8 cellular contexts compared by ENCODE assay signal in genomic region chr13:95404141-95404882, GRCh38.
A peak's percentile ranks its signal among the peaks of the same experiment; 100 is the strongest.
DNase-seq lines count a peak whose midpoint lies in the region; ATAC-seq and TF ChIP-seq lines count a peak whose summit lies in the region.

No MANE protein-coding gene starts in this region.

- H3K4me1 ChIP-seq in GM23248 (ENCODE audit: insufficient read depth) (no peaks in the 10 kb centered on the region), KMS-11 (ENCODE audit: low read depth, poor library complexity, severe bottlenecking) (no peaks in the 10 kb centered on the region), SJSA1 (replicated peaks) (no peaks in the 10 kb centered on the region; the same call in 1 of the 2 replicates), gastroesophageal sphincter (peaks cover 0 to 13% (median 0%) of the 10 kb centered on the region in 3 donors), neuronal stem cell (ENCODE audit: control insufficient read depth in 2 of 2, insufficient read depth in 1 of 2, low read depth in 1 of 2, low read length in 2 of 2) (peaks cover 0 to 3% of the 10 kb centered on the region in 2 donors), stomach smooth muscle (ENCODE audit: control insufficient read depth, insufficient read depth, low read length) (peaks cover 9% of the 10 kb centered on the region)

- H3K9ac ChIP-seq in GM23248 (no peak overlapping the region), KMS-11 (no peak overlapping the region), neuronal stem cell (ENCODE audit: low read depth, low read length, poor library complexity) (no peak overlapping the region), stomach smooth muscle (ENCODE audit: low read length in 2 of 2) (peak overlapping the region; percentile 44 to 55)

- H3K4ac ChIP-seq in neuronal stem cell (ENCODE audit: low read length), result no peak overlapping the region

- no peak overlapping the region for H2AK5ac ChIP-seq in neuronal stem cell (ENCODE audit: low read depth, low read length)

- no peaks in the 10 kb centered on the region for H3K9me2 ChIP-seq in GM23248 (ENCODE audit: insufficient read depth)

- H2AFZ ChIP-seq in GM23248 (peak overlapping the region; percentile 35; the same call in 1 of the 2 replicates), KMS-11 (ENCODE audit: low read depth) (no peak overlapping the region; the same call in 1 of the 2 replicates), neuronal stem cell (ENCODE audit: low read length) (peak overlapping the region; percentile 68)

- H3K27ac ChIP-seq in GM23248, result no peak overlapping the region
- H3K27ac ChIP-seq in KMS-11, result no peak overlapping the region
- H3K27ac ChIP-seq in SJSA1, result no peak overlapping the region
- no peak overlapping the region for H3K27ac ChIP-seq in gastroesophageal sphincter
- H3K27ac ChIP-seq in neuronal stem cell (replicated peaks; ENCODE audit: low read length), result peak overlapping the region; percentile 59
- H3K27ac ChIP-seq in stomach smooth muscle (ENCODE audit: low read length), result no peak overlapping the region

- H2BK15ac ChIP-seq in neuronal stem cell (ENCODE audit: low read length), result no peak overlapping the region

- H3K79me2 ChIP-seq in GM23248 (ENCODE audit: insufficient read depth) (no peaks in the 10 kb centered on the region), KMS-11 (ENCODE audit: insufficient read depth, low read depth) (no peaks in the 10 kb centered on the region)

- H3K27me3 ChIP-seq in GM23248 (replicated peaks; ENCODE audit: insufficient read depth), result no peaks in the 10 kb centered on the region; the same call in 1 of the 2 replicates
- H3K27me3 ChIP-seq in KMS-11 (ENCODE audit: insufficient read depth, low read depth), result no peaks in the 10 kb centered on the region
- H3K27me3 ChIP-seq in SJSA1 (replicated peaks), result no peaks in the 10 kb centered on the region
- peaks cover 18% of the 10 kb centered on the region for H3K27me3 ChIP-seq in gastroesophageal sphincter
- peaks cover 0 to 2% (median 0%) of the 10 kb centered on the region in 3 experiments for H3K27me3 ChIP-seq in neuronal stem cell (ENCODE audit: control insufficient read depth in 3 of 3, insufficient read depth in 3 of 3, low read depth in 1 of 3, low read length in 3 of 3)
- H3K27me3 ChIP-seq in stomach smooth muscle (ENCODE audit: control insufficient read depth in 1 of 2, insufficient read depth in 2 of 2, low read length in 2 of 2), result no peaks in the 10 kb centered on the region

- H3K4me3 ChIP-seq in GM23248 (peak overlapping the region; percentile 43), KMS-11 (IDR thresholded peaks at IDR 0.05; ENCODE audit: insufficient read depth, low read depth, low read length) (no peak overlapping the region), SJSA1 (no peak overlapping the region), gastroesophageal sphincter (peak overlapping the region; percentile 12 to 42), neuronal stem cell (ENCODE audit: low read length in 2 of 2) (peak overlapping the region in 1 of 2 donors; percentile 79), stomach smooth muscle (ENCODE audit: low read length in 2 of 2) (peak overlapping the region; percentile 39 to 73)

- TF ChIP-seq POLR2A in gastroesophageal sphincter (IDR thresholded peaks at IDR 0.05), result no peak

- H3K4me2 ChIP-seq in GM23248 (ENCODE audit: unreplicated experiment) (peak overlapping the region; percentile 65), KMS-11 (no peak overlapping the region), neuronal stem cell (ENCODE audit: insufficient read depth, low read length, poor library complexity, severe bottlenecking) (peak overlapping the region; percentile 73)

- no peak overlapping the region for H3K14ac ChIP-seq in neuronal stem cell (ENCODE audit: low read length)

- in situ Hi-C loops in GM23248 (cut with MboI), result loop anchor here (25.0 kb wide), 1 partner anchor 717 kb away; no protein-coding TSS in a partner anchor

- no peak overlapping the region for H2BK5ac ChIP-seq in neuronal stem cell (ENCODE audit: low read length)

- no peak overlapping the region for H4K8ac ChIP-seq in neuronal stem cell (ENCODE audit: low read depth, low read length)

- H4K20me1 ChIP-seq in GM23248 (ENCODE audit: insufficient read depth), result no peaks in the 10 kb centered on the region
- H4K20me1 ChIP-seq in KMS-11 (ENCODE audit: insufficient read depth), result no peaks in the 10 kb centered on the region

- no peaks in the 10 kb centered on the region for H3K36me3 ChIP-seq in GM23248 (ENCODE audit: low read depth)
- H3K36me3 ChIP-seq in KMS-11 (ENCODE audit: insufficient read depth), result no peaks in the 10 kb centered on the region
- no peaks in the 10 kb centered on the region for H3K36me3 ChIP-seq in SJSA1
- no peaks in the 10 kb centered on the region for H3K36me3 ChIP-seq in gastroesophageal sphincter
- H3K36me3 ChIP-seq in neuronal stem cell (replicated peaks in 1 of 2; ENCODE audit: control insufficient read depth in 2 of 2, insufficient read depth in 2 of 2, low read length in 2 of 2), result no peaks in the 10 kb centered on the region
- H3K36me3 ChIP-seq in stomach smooth muscle (ENCODE audit: control insufficient read depth in 2 of 2, insufficient read depth in 2 of 2, low read length in 2 of 2), result no peaks in the 10 kb centered on the region

- H3K18ac ChIP-seq in neuronal stem cell (ENCODE audit: low read length), result peak overlapping the region; percentile 15

- no peaks in the 10 kb centered on the region for H3F3A ChIP-seq in GM23248 (ENCODE audit: insufficient read depth)

- H3K9me3 ChIP-seq in GM23248 (ENCODE audit: low read depth) (no peaks in the 10 kb centered on the region), SJSA1 (replicated peaks) (no peaks in the 10 kb centered on the region), gastroesophageal sphincter (no peaks in the 10 kb centered on the region), neuronal stem cell (replicated peaks in 1 of 2; ENCODE audit: control insufficient read depth in 2 of 2, insufficient read depth in 1 of 2, low read depth in 1 of 2, low read length in 2 of 2) (no peaks in the 10 kb centered on the region), stomach smooth muscle (ENCODE audit: control insufficient read depth in 2 of 2, low read length in 2 of 2) (no peaks in the 10 kb centered on the region)

- peak; percentile 85 for TF ChIP-seq CTCF in KMS-11 (conservative IDR thresholded peaks at IDR 0.05; ENCODE audit: low read depth, low read length)
- peak; percentile 83 to 93 (median 89) for TF ChIP-seq CTCF in gastroesophageal sphincter (IDR thresholded peaks at IDR 0.05)

- 12 to 15% methylated on average over 23 to 24 of the region's 24 CpGs for WGBS in GM23248 (ENCODE audit: low coverage in 1 of 2, low lambda C conversion rate in 2 of 2, missing lambda C conversion rate in 2 of 2), 2 experiments
- WGBS in gastroesophageal sphincter (ENCODE audit: low coverage in 1 of 2), 2 donors, result 14 to 18% methylated on average over 8 to 20 of the region's 24 CpGs
- no CpG with 5 or more reads among the region's 24 CpGs for WGBS in neuronal stem cell (ENCODE audit: extremely low coverage in 2 of 2, insufficient read length in 2 of 2, insufficient replicate concordance in 1 of 2), 2 donors

- H3K23ac ChIP-seq in neuronal stem cell (ENCODE audit: low read depth, low read length, poor library complexity), result no peak overlapping the region

- DNase-seq in ELR (ENCODE audit: low read depth) (peak; percentile 86), GM23248 (peak; percentile 83), SJSA1 (ENCODE audit: low read depth in 1 of 2, low spot score in 2 of 2) (peak; percentile 54 to 68), neuronal stem cell (ENCODE audit: low spot score) (peak; percentile 89)
- peak; percentile 25 to 64 (median 56) for DNase-seq in activated naive CD4-positive, alpha-beta T cell (lab: John Stamatoyannopoulos, UW)

- ATAC-seq in gastroesophageal sphincter, result peak; percentile 78

- no peaks in the 10 kb centered on the region for H3K79me1 ChIP-seq in neuronal stem cell (ENCODE audit: low read depth, low read length)

- H2BK120ac ChIP-seq in neuronal stem cell (ENCODE audit: low read depth, low read length), result no peak overlapping the region

- no peak overlapping the region for H2BK12ac ChIP-seq in neuronal stem cell (ENCODE audit: low read length)

- H4K91ac ChIP-seq in neuronal stem cell (ENCODE audit: low read depth, low read length, poor library complexity), result no peak overlapping the region

- TF ChIP-seq EP300 in gastroesophageal sphincter (IDR thresholded peaks at IDR 0.05), result no peak

Comparison
In these comparisons a context has a peak if more than half of its experiments do, and no peak if none do; other contexts are left out.
1. H3K4me3 ChIP-seq: peak in GM23248 (single experiment), gastroesophageal sphincter (2 of 2) and stomach smooth muscle (2 of 2); none in KMS-11 (single experiment) and SJSA1 (single experiment).
2. H3K9ac ChIP-seq: peak in stomach smooth muscle (2 of 2); none in GM23248 (single experiment), KMS-11 (single experiment) and neuronal stem cell (single experiment).
3. Peak in every context shown above with its lines, with median percentiles within 50 percentile points of each other: DNase-seq.